21 cellular contexts compared by ENCODE assay signal in genomic region chr17:63491976-63492575, GRCh38.
"Had no signal": no experiment of that assay in that cellular context is flagged by ENCODE, and none has a peak within 500 bp of the region (broad histone marks: within the 10 kb centered on the region; RNA-seq: fewer than 3 reads in every experiment).

No MANE protein-coding gene starts in this region.

- DNase-seq: activated CD4-positive, alpha-beta memory T cell treated with anti-CD3 and anti-CD28 coated beads for 36 hours; activated naive CD4-positive, alpha-beta T cell; activated naive CD8-positive, alpha-beta T cell treated with anti-CD3 and anti-CD28 coated beads for 36 hours; activated T-cell treated with anti-CD3 and anti-CD28 coated beads for 4 hours; amniotic stem cell; effector memory CD8-positive, alpha-beta T cell; mesenchymal stem cell; mucosa of descending colon; naive thymus-derived CD4-positive, alpha-beta T cell; ovary; psoas muscle; small intestine; stimulated activated CD4-positive, alpha-beta T cell treated with anti-CD3 and anti-CD28 coated beads, Interleukin-4, amount 100 ng/mL, for 24 hours; upper lobe of right lung had no signal

- H3K9me3 Mint-ChIP-seq: activated CD4-positive, alpha-beta memory T cell treated with anti-CD3 and anti-CD28 coated beads for 36 hours; activated naive CD8-positive, alpha-beta T cell treated with anti-CD3 and anti-CD28 coated beads for 36 hours; activated T-helper 1 cell treated with anti-CD3 and anti-CD28 coated beads, Interleukin-12 subunit alpha, Interleukin-12 subunit beta, Interleukin-2, Interleukin-4 antibody, amounts not matched to agents 30 ng/mL and 10 ng/mL and 1 ng/mL, durations not matched to agents 14 hours and 24 hours and 36 hours; effector memory CD8-positive, alpha-beta T cell; neural progenitor cell; stimulated activated memory B cell treated with anti-CD40 and anti-IgM and Interleukin-4, amounts not matched to agents 10 μg/mL and 1 μg/mL and 100 μg/mL, for 72 hours; T-helper 1 cell treated with Interleukin-12 subunit alpha and Interleukin-12 subunit beta and Interleukin-4 antibody, amounts not matched to agents 30 μg/mL and 1 μg/mL, for 36 hours had no signal

- H3K4me1 Mint-ChIP-seq: activated naive CD8-positive, alpha-beta T cell treated with anti-CD3 and anti-CD28 coated beads for 36 hours; neural progenitor cell had no signal

- H3K27me3 ChIP-seq: cardiac muscle cell, hepatocyte, neural progenitor cell, ovary, upper lobe of right lung had no signal

- H3K9me3 ChIP-seq: mucosa of descending colon, ovary, psoas muscle, thoracic aorta, upper lobe of right lung had no signal

- H3K36me3 ChIP-seq: cardiac muscle cell, neural progenitor cell, ovary, thoracic aorta, upper lobe of right lung had no signal

- H3K27me3 Mint-ChIP-seq: activated CD4-positive, alpha-beta memory T cell treated with anti-CD3 and anti-CD28 coated beads for 36 hours; activated naive CD8-positive, alpha-beta T cell treated with anti-CD3 and anti-CD28 coated beads for 36 hours; effector memory CD8-positive, alpha-beta T cell; naive thymus-derived CD4-positive, alpha-beta T cell; stimulated activated memory B cell treated with anti-CD40 and anti-IgM and Interleukin-4, amounts not matched to agents 10 μg/mL and 1 μg/mL and 100 μg/mL, for 72 hours had no signal

- H3K36me3 Mint-ChIP-seq: activated CD4-positive, alpha-beta memory T cell treated with anti-CD3 and anti-CD28 coated beads for 36 hours; activated naive CD8-positive, alpha-beta T cell treated with anti-CD3 and anti-CD28 coated beads for 36 hours; naive thymus-derived CD4-positive, alpha-beta T cell; neural progenitor cell; stimulated activated memory B cell treated with anti-CD40 and anti-IgM and Interleukin-4, amounts not matched to agents 10 μg/mL and 1 μg/mL and 100 μg/mL, for 72 hours had no signal

- H3K4me3 Mint-ChIP-seq: activated CD4-positive, alpha-beta memory T cell treated with anti-CD3 and anti-CD28 coated beads for 36 hours; activated naive CD8-positive, alpha-beta T cell treated with anti-CD3 and anti-CD28 coated beads for 36 hours; activated T-helper 1 cell treated with anti-CD3 and anti-CD28 coated beads, Interleukin-12 subunit alpha, Interleukin-12 subunit beta, Interleukin-2, Interleukin-4 antibody, amounts not matched to agents 30 ng/mL and 10 ng/mL and 1 ng/mL, durations not matched to agents 14 hours and 24 hours and 36 hours; effector memory CD8-positive, alpha-beta T cell; naive thymus-derived CD4-positive, alpha-beta T cell; neural progenitor cell; stimulated activated memory B cell treated with anti-CD40 and anti-IgM and Interleukin-4, amounts not matched to agents 10 μg/mL and 1 μg/mL and 100 μg/mL, for 72 hours; T-helper 1 cell treated with Interleukin-12 subunit alpha and Interleukin-12 subunit beta and Interleukin-4 antibody, amounts not matched to agents 30 μg/mL and 1 μg/mL, for 36 hours had no signal

- H3K27ac Mint-ChIP-seq: activated CD4-positive, alpha-beta memory T cell treated with anti-CD3 and anti-CD28 coated beads for 36 hours; activated naive CD8-positive, alpha-beta T cell treated with anti-CD3 and anti-CD28 coated beads for 36 hours; activated T-helper 1 cell treated with anti-CD3 and anti-CD28 coated beads, Interleukin-12 subunit alpha, Interleukin-12 subunit beta, Interleukin-2, Interleukin-4 antibody, amounts not matched to agents 30 ng/mL and 10 ng/mL and 1 ng/mL, durations not matched to agents 14 hours and 24 hours and 36 hours; naive thymus-derived CD4-positive, alpha-beta T cell; stimulated activated memory B cell treated with anti-CD40 and anti-IgM and Interleukin-4, amounts not matched to agents 10 μg/mL and 1 μg/mL and 100 μg/mL, for 72 hours; T-helper 1 cell treated with Interleukin-12 subunit alpha and Interleukin-12 subunit beta and Interleukin-4 antibody, amounts not matched to agents 30 μg/mL and 1 μg/mL, for 36 hours had no signal

- H3K4me1 ChIP-seq: neural progenitor cell, psoas muscle, upper lobe of right lung had no signal

- H3K27ac ChIP-seq: cardiac muscle cell, hepatocyte, neural progenitor cell, ovary, psoas muscle, thoracic aorta, upper lobe of right lung had no signal

- H3K4me3 ChIP-seq: cardiac muscle cell, hepatocyte, mucosa of descending colon, neural progenitor cell, ovary, psoas muscle, thoracic aorta, upper lobe of right lung had no signal
